In the genomic region with DNA sequence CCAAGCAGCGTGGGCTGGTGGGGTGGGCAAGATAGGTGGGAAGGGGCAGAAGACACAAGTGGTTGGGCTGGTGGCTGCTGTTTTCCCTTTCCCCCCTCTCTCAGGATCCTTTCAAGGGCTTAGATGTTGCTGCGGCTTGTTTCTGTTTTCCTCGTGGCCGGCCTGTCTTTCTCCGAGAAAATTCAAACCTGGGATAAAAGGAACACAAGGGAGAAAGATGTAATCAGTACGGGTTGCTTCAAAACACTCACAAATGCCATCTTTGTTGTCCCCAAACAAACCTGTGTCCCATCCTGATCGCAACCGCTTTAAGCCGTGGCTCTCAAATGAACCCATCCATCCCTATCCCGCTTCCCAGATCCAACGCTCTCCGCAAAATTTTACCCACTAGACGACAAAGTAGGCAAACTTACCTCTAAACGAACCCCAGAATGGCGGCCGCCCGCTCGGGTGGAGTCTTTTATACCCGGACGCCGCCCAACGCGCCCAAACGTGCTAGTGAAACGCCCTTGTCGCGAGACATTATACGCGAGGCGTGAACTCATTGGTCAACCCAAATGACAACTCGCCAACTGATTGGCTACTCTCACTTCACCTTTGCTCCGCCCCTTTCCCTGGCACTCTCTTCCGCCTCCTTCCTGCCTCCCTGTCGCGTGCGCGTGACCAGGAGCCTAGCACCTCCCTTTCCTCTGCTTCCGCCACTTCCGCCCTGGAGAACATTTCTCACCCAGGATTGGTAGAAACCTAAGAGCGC, we compare ENCODE assay signal across 8 cellular contexts. TPM values are rescaled to one million over a fixed set of nuclear protein-coding genes. Genes with fewer than 3 reads are reported as not detected.
DNase-seq lines count a peak whose midpoint lies in the region; ATAC-seq and TF ChIP-seq lines count a peak whose summit lies in the region.

TSS of gene PPP1R10 (minus strand) at position 433 of the 754 bp plus-strand sequence. CDS start 7,299 bp downstream, outside the sequence.

- 0 to 1% (median 0%) methylated on average over 40 of the region's 40 CpGs for WGBS in spleen, 5 donors

- no peaks in the 10 kb centered on the region for H3K27me3 ChIP-seq in spleen (replicated peaks in 1 of 7)

- peaks cover 0 to 9% (median 2%) of the 10 kb centered on the region in 6 donors for H3K9me3 Mint-ChIP-seq in immature natural killer cell

- H3K27ac Mint-ChIP-seq in immature natural killer cell = peak within 1 kb of the TSS; percentile 99 to 100 (median 100)

- H3K27me3 Mint-ChIP-seq in immature natural killer cell (ENCODE audit: low read depth in 3 of 3) = peaks cover 29 to 36% (median 35%) of the 10 kb centered on the region in 3 donors

- TF ChIP-seq POLR2A in spleen (IDR thresholded peaks at IDR 0.05) = peak; percentile 90 to 98 (median 97)

- H3K27ac ChIP-seq in spleen = peak within 1 kb of the TSS; percentile 93 to 98 (median 96)

- H3K9me3 ChIP-seq in spleen = no peaks in the 10 kb centered on the region

- H3K36me3 ChIP-seq in spleen = peaks cover 2 to 52% (median 36%) of the 10 kb centered on the region in 6 donors

- peak in 2 of 11 experiments; percentile 5 to 8 for TF ChIP-seq CTCF in spleen (IDR thresholded peaks at IDR 0.05 in 8 of 11, conservative IDR thresholded peaks at IDR 0.05 in 3 of 11)

- peaks cover 34 to 67% (median 47%) of the 10 kb centered on the region in 6 donors for H3K4me1 ChIP-seq in spleen

- H3K4me3 ChIP-seq in spleen = peak within 1 kb of the TSS; percentile 70 to 98 (median 85)

- ATAC-seq in GM19023 (IDR thresholded peaks at IDR 0.05; ENCODE audit: unreplicated experiment) = peak; percentile 78
- peak; percentile 83 for ATAC-seq in HG03280 (IDR thresholded peaks at IDR 0.05; ENCODE audit: unreplicated experiment)

- H3K4me1 Mint-ChIP-seq in immature natural killer cell = peaks cover 42 to 49% of the 10 kb centered on the region in 2 donors

- peak within 1 kb of the TSS; percentile 99 to 100 (median 99) for H3K4me3 Mint-ChIP-seq in immature natural killer cell

- intact Hi-C loops in spleen (cut with DNase I; ENCODE audit: low total_unique reads) = loop anchor here (10.0 kb wide), 1 partner anchor 108 kb away; the partner anchor contains the start of gene TUBB

- peak; percentile 93 for DNase-seq in AG08396 (ENCODE audit: low spot score)
- DNase-seq in NCI-H345 treated with DMSO at 0.1 percent for 48 hours (lab: John Stamatoyannopoulos, UW; ENCODE audit: unreplicated experiment) = peak; percentile 99
- DNase-seq in activated CD4-positive, CD25-positive, alpha-beta regulatory T cell (lab: John Stamatoyannopoulos, UW) = peak; percentile 94 to 97 (median 96)
- peak; percentile 100 for DNase-seq in central memory CD4-positive, alpha-beta T cell
- peak; percentile 99 to 100 (median 100) for DNase-seq in immature natural killer cell
- DNase-seq in spleen = peak; percentile 98

- peaks cover 22 to 34% (median 24%) of the 10 kb centered on the region in 3 donors for H3K36me3 Mint-ChIP-seq in immature natural killer cell

RNA-seq across cellular contexts. Expression of gene PPP1R10, which starts in this region (rescaled TPM):
- 10 to 100 TPM in 2 of 3 donors, 1 to 10 TPM in 1; 5.5 to 30.0 (median 12.9) TPM for polyA plus RNA-seq in immature natural killer cell
- total RNA-seq in spleen = 10 to 100 TPM; 53.5 to 86.2 (median 75.9) TPM
- polyA plus RNA-seq in spleen = 10 to 100 TPM; 13.5 to 24.6 (median 13.6) TPM

Comparison
In these comparisons a context has a peak if more than half of its experiments do, and no peak if none do; other contexts are left out.
1. Peak in every context shown above with its lines: DNase-seq, ATAC-seq, H3K4me3 ChIP-seq and H3K27ac ChIP-seq.